ENCODE assay signal across 13 cellular contexts in genomic region chr2:134410831-134411231, GRCh38.
DNase-seq lines count a peak whose midpoint lies in the region; ATAC-seq and TF ChIP-seq lines count a peak whose summit lies in the region.
"Had no signal": no experiment of that assay in that cellular context is flagged by ENCODE, and none has a peak within 500 bp of the region (broad histone marks: within the 10 kb centered on the region; RNA-seq: fewer than 3 reads in every experiment).

No MANE protein-coding gene starts in this region.

- ATAC-seq in memory B cell (ENCODE audit: low read depth) (no peak), left lung (no peak), HG03442 (IDR thresholded peaks at IDR 0.05; ENCODE audit: unreplicated experiment) (no peak)

- intact Hi-C loops in left lung (cut with DNase I) = loop anchor here in 1 of 2 donors (10.0 kb wide), 1 partner anchor 296 kb away; no protein-coding TSS in a partner anchor

- peak overlapping the region; percentile 39; the same call in 1 of the 2 replicates for H3K9ac ChIP-seq in KMS-11

- no peaks in the 10 kb centered on the region for H3K27me3 Mint-ChIP-seq in memory B cell

- H3K27me3 ChIP-seq in KMS-11 (ENCODE audit: insufficient read depth, low read depth) = no peaks in the 10 kb centered on the region
- H3K27me3 ChIP-seq in left lung = no peaks in the 10 kb centered on the region
- H3K27me3 ChIP-seq: esophagus muscularis mucosa, right lobe of liver, SJSA1 had no signal

- H3K27ac ChIP-seq in KMS-11 (peak overlapping the region; percentile 85), left lung (no peak overlapping the region)
- H3K27ac ChIP-seq: esophagus muscularis mucosa, SJSA1 had no signal

- no peak overlapping the region for H3K4me3 Mint-ChIP-seq in memory B cell

- peaks cover 11% of the 10 kb centered on the region; the same call in 1 of the 2 replicates for H3K79me2 ChIP-seq in KMS-11 (ENCODE audit: insufficient read depth, low read depth)

- no peaks in the 10 kb centered on the region for H4K20me1 ChIP-seq in KMS-11 (ENCODE audit: insufficient read depth)

- DNase-seq in AG08395 (ENCODE audit: low spot score) = peak; percentile 21
- peak; percentile 36 to 59 for DNase-seq in cardiac fibroblast (ENCODE audit: low read depth in 2 of 2)
- DNase-seq in memory B cell (ENCODE audit: low spot score in 2 of 2) = no peak
- DNase-seq in NCI-H526 (lab: John Stamatoyannopoulos, UW) = no peak
- DNase-seq in left lung = no peak
- DNase-seq in NCI-H1417 treated with DMSO at 0.1 percent for 48 hours (lab: John Stamatoyannopoulos, UW) = no peak
- DNase-seq: AML-193, amniotic stem cell, right lobe of liver had no signal

- peak overlapping the region; percentile 91 for H3K4me2 ChIP-seq in KMS-11

- no peaks in the 10 kb centered on the region for H3K9me3 ChIP-seq in left lung
- H3K9me3 ChIP-seq: esophagus muscularis mucosa, right lobe of liver, SJSA1 had no signal

- H3K4me1 ChIP-seq in KMS-11 (ENCODE audit: low read depth, poor library complexity, severe bottlenecking) (peaks cover 76% of the 10 kb centered on the region), left lung (peaks cover 6 to 46% of the 10 kb centered on the region in 2 donors)

- H2AFZ ChIP-seq in KMS-11 (ENCODE audit: low read depth) = no peak overlapping the region

- no peak overlapping the region for H3K4me3 ChIP-seq in KMS-11 (IDR thresholded peaks at IDR 0.05; ENCODE audit: insufficient read depth, low read depth, low read length)
- no peak overlapping the region for H3K4me3 ChIP-seq in cardiac fibroblast (replicated peaks in 1 of 2; ENCODE audit: low read depth in 2 of 2, low read length in 2 of 2)
- no peak overlapping the region for H3K4me3 ChIP-seq in left lung
- H3K4me3 ChIP-seq: esophagus muscularis mucosa, right lobe of liver, SJSA1 had no signal

- H3K9me3 Mint-ChIP-seq in memory B cell = no peaks in the 10 kb centered on the region

- TF ChIP-seq CTCF in KMS-11 (conservative IDR thresholded peaks at IDR 0.05; ENCODE audit: low read depth, low read length) (no peak), cardiac fibroblast (IDR thresholded peaks at IDR 0.05; ENCODE audit: low read depth, low read length) (no peak), left lung (IDR thresholded peaks at IDR 0.05) (no peak)

- H3K36me3 ChIP-seq in KMS-11 (ENCODE audit: insufficient read depth) (no peaks in the 10 kb centered on the region), left lung (peaks cover 0 to 5% of the 10 kb centered on the region in 2 donors)
- H3K36me3 ChIP-seq: right lobe of liver, SJSA1 had no signal

- peaks cover 20% of the 10 kb centered on the region for H3K36me3 Mint-ChIP-seq in memory B cell

- peak overlapping the region; percentile 92 for H3K27ac Mint-ChIP-seq in memory B cell

- H3K4me1 Mint-ChIP-seq in memory B cell = peaks cover 46% of the 10 kb centered on the region

Comparison
In these comparisons a context has a peak if more than half of its experiments do, and no peak if none do; other contexts are left out.
1. DNase-seq: peak in AG08395 (single experiment) and cardiac fibroblast (2 of 2); none in memory B cell (0 of 2), NCI-H526 (0 of 2), left lung (0 of 2) and NCI-H1417 treated with DMSO at 0.1 percent for 48 hours (single experiment).